Comparison of ENCODE assay signal across 1 cellular context in genomic region chr21:16455978-16456377, GRCh38.
TF ChIP-seq lines count a peak whose summit lies in the region.

No MANE protein-coding gene starts in this region.

TF ChIP-seq in GM23338, 12 proteins besides CTCF, POLR2A, EP300 and RAD21 (continued from another document):
- TF ChIP-seq ETS1 (IDR thresholded peaks at IDR 0.05), result no peak
- TF ChIP-seq REST (IDR thresholded peaks at IDR 0.05; ENCODE audit: unreplicated experiment), result no peak
- TF ChIP-seq CREB1 (CRISPR knock-in tag; IDR thresholded peaks at IDR 0.05; ENCODE audit: low read depth), result no peak
- no peak for TF ChIP-seq EZH2phosphoT487 (IDR thresholded peaks at IDR 0.05; ENCODE audit: unreplicated experiment)
- no peak for TF ChIP-seq POLR2AphosphoS5 (IDR thresholded peaks at IDR 0.05; ENCODE audit: low read depth)
